Comparison of ENCODE assay signal across 17 cellular contexts in genomic region chr9:98329904-98330303, GRCh38.
"Had no signal": no experiment of that assay in that cellular context is flagged by ENCODE, and none has a peak within 500 bp of the region (broad histone marks: within the 10 kb centered on the region; RNA-seq: fewer than 3 reads in every experiment).

No MANE protein-coding gene starts in this region.

- ATAC-seq: effector memory CD8-positive, alpha-beta T cell; gastroesophageal sphincter; left cardiac atrium; mucosa of descending colon; natural killer cell had no signal

- H3K4me1 ChIP-seq: gastroesophageal sphincter, right atrium auricular region had no signal

- DNase-seq: effector memory CD8-positive, alpha-beta T cell; foreskin fibroblast; immature natural killer cell; kidney; left cardiac atrium; mammary epithelial cell; natural killer cell; ovary; stimulated activated CD4-positive, alpha-beta T cell treated with anti-CD3 and anti-CD28 coated beads, Interleukin-2, amount 100 ng/mL, for 48 hours; stimulated activated naive CD4-positive, alpha-beta T cell treated with Interleukin-2 at 50 U/mL for 16 hours; trophoblast cell had no signal

- H3K27me3 ChIP-seq: esophagus muscularis mucosa, gastroesophageal sphincter, ovary, right atrium auricular region had no signal

- H3K36me3 ChIP-seq: esophagus muscularis mucosa, gastroesophageal sphincter, ovary, right atrium auricular region had no signal

- H3K4me2 ChIP-seq: smooth muscle cell had no signal

- H3K9me3 ChIP-seq: esophagus muscularis mucosa, gastroesophageal sphincter, mucosa of descending colon, ovary, right atrium auricular region had no signal

- H3K4me3 ChIP-seq: esophagus muscularis mucosa, gastroesophageal sphincter, mucosa of descending colon, ovary, right atrium auricular region, smooth muscle cell had no signal

- H3K27ac ChIP-seq: epithelial cell of prostate, esophagus muscularis mucosa, gastroesophageal sphincter, ovary, right atrium auricular region had no signal
